8 cellular contexts compared by ENCODE assay signal in genomic region chr1:26284597-26285351, GRCh38. TPM values are rescaled to one million over a fixed set of nuclear protein-coding genes. Genes with fewer than 3 reads are reported as not detected.
DNase-seq lines count a peak whose midpoint lies in the region; ATAC-seq and TF ChIP-seq lines count a peak whose summit lies in the region.

No MANE protein-coding gene starts in this region.

- intact Hi-C loops in activated naive CD4-positive, alpha-beta T cell treated with anti-CD3 and anti-CD28 coated beads for 36 hours (cut with micrococcal nuclease): loop anchor here (5.0 kb wide), 3 partner anchors 157 to 408 kb away; partner anchors contain the start of gene HMGN2
- intact Hi-C loops in cardiac septum (cut with DNase I) (loop anchor here (5.0 kb wide), 1 partner anchor 78 kb away; no protein-coding TSS in a partner anchor), sciatic nerve (cut with DNase I) (loop anchor here (5.0 kb wide), 1 partner anchor 33 kb away; the partner anchor contains the start of gene CD52)

- no peak overlapping the region for H3K4me3 ChIP-seq in DOHH2 (ENCODE audit: low read length)

- H3K9me3 ChIP-seq in DOHH2 (ENCODE audit: control insufficient read depth, insufficient read depth, low read length): no peaks in the 10 kb centered on the region

- peaks cover 18% of the 10 kb centered on the region for H3K36me3 Mint-ChIP-seq in activated naive CD4-positive, alpha-beta T cell treated with anti-CD3 and anti-CD28 coated beads for 36 hours (ENCODE audit: low read depth)

- peak overlapping the region; percentile 7; the same call in 1 of the 2 replicates for H3K4me2 ChIP-seq in DOHH2 (ENCODE audit: low read length)

- no peaks in the 10 kb centered on the region for H4K20me1 ChIP-seq in DOHH2 (ENCODE audit: control insufficient read depth, insufficient read depth, low read depth, low read length)

- ATAC-seq in sciatic nerve (peak; percentile 27), HG03135 (IDR thresholded peaks at IDR 0.05; ENCODE audit: unreplicated experiment) (no peak), HG03045 (IDR thresholded peaks at IDR 0.05; ENCODE audit: unreplicated experiment) (no peak)

- peaks cover 59% of the 10 kb centered on the region for H3K4me1 ChIP-seq in DOHH2 (ENCODE audit: control insufficient read depth, low read length)

- H3K27ac ChIP-seq in DOHH2 (ENCODE audit: low read depth, low read length): no peak overlapping the region

- H3K4me1 Mint-ChIP-seq in activated naive CD4-positive, alpha-beta T cell treated with anti-CD3 and anti-CD28 coated beads for 36 hours (ENCODE audit: low read depth): peaks cover 88% of the 10 kb centered on the region

- peak overlapping the region; percentile 36 for H3K4me3 Mint-ChIP-seq in activated naive CD4-positive, alpha-beta T cell treated with anti-CD3 and anti-CD28 coated beads for 36 hours

- H3K36me3 ChIP-seq in DOHH2 (ENCODE audit: control insufficient read depth, low read length): peaks cover 18% of the 10 kb centered on the region

- TF ChIP-seq CTCF in DOHH2 (IDR thresholded peaks at IDR 0.05; ENCODE audit: low read depth, low read length, poor library complexity, severe bottlenecking): peak; percentile 92

- no peaks in the 10 kb centered on the region for H3K9me3 Mint-ChIP-seq in activated naive CD4-positive, alpha-beta T cell treated with anti-CD3 and anti-CD28 coated beads for 36 hours

- no peaks in the 10 kb centered on the region for H3K27me3 ChIP-seq in DOHH2 (ENCODE audit: control insufficient read depth, low read length)

- H3K27ac Mint-ChIP-seq in activated naive CD4-positive, alpha-beta T cell treated with anti-CD3 and anti-CD28 coated beads for 36 hours: peak overlapping the region; percentile 92

- peaks cover 33% of the 10 kb centered on the region for H3F3A ChIP-seq in DOHH2 (ENCODE audit: control insufficient read depth, insufficient read depth)

- no peaks in the 10 kb centered on the region for H3K9me2 ChIP-seq in DOHH2 (replicated peaks; ENCODE audit: control insufficient read depth, low read length)

- peak; percentile 80 for DNase-seq in HPDE6-E6E7 (ENCODE audit: extremely low spot score)
- DNase-seq in SKM-1 (lab: John Stamatoyannopoulos, UW; ENCODE audit: unreplicated experiment): peak; percentile 65
- DNase-seq in activated naive CD4-positive, alpha-beta T cell treated with anti-CD3 and anti-CD28 coated beads for 36 hours: peak; percentile 96
- peak; percentile 87 for DNase-seq in cardiac septum (ENCODE audit: low spot score)
- no peak for DNase-seq in sciatic nerve (ENCODE audit: low spot score)

- no peaks in the 10 kb centered on the region for H3K27me3 Mint-ChIP-seq in activated naive CD4-positive, alpha-beta T cell treated with anti-CD3 and anti-CD28 coated beads for 36 hours (ENCODE audit: low read depth)

- CTCF ChIA-PET in activated naive CD4-positive, alpha-beta T cell treated with anti-CD3 and anti-CD28 coated beads for 36 hours (lab: Charles Lee): interaction anchor here (0.5 to 8.8 kb wide), 12 partner anchors 7 to 436 kb away, joined by 3 to 210 read pairs (median 6); partner anchors contain the start of genes CD52, SH3BGRL3 and UBXN11

- H3K79me2 ChIP-seq in DOHH2 (ENCODE audit: control insufficient read depth, low read length): peaks cover 4% of the 10 kb centered on the region; the same call in 1 of the 2 replicates

RNA-seq across cellular contexts. Expression of gene SH3BGRL3, which starts 4.9 kb away (rescaled TPM):
- 100 to 1,000 TPM; 130 to 132 TPM for total RNA-seq in activated naive CD4-positive, alpha-beta T cell treated with anti-CD3 and anti-CD28 coated beads for 36 hours
- total RNA-seq in cardiac septum (55.0 TPM), sciatic nerve (106 TPM)

RNA-seq across cellular contexts. Expression of gene UBXN11, which starts 21.7 kb away (rescaled TPM):
- total RNA-seq in activated naive CD4-positive, alpha-beta T cell treated with anti-CD3 and anti-CD28 coated beads for 36 hours: 10 to 100 TPM; 26.4 to 26.9 TPM
- total RNA-seq in cardiac septum: 8.3 TPM
- total RNA-seq in sciatic nerve: 23.1 TPM

RNA-seq across cellular contexts. Expression of gene CD52, which starts 33.0 kb away (rescaled TPM):
- total RNA-seq in activated naive CD4-positive, alpha-beta T cell treated with anti-CD3 and anti-CD28 coated beads for 36 hours: 100 to 1,000 TPM; 129 to 141 TPM
- 4.6 TPM for total RNA-seq in cardiac septum
- total RNA-seq in sciatic nerve: 13.2 TPM

RNA-seq across cellular contexts. Expression of gene CEP85, which starts 50.8 kb away (rescaled TPM):
- 10 to 100 TPM; 45.7 to 47.0 TPM for total RNA-seq in activated naive CD4-positive, alpha-beta T cell treated with anti-CD3 and anti-CD28 coated beads for 36 hours
- total RNA-seq in cardiac septum (25.8 TPM), sciatic nerve (17.6 TPM)
